In the genomic region with DNA sequence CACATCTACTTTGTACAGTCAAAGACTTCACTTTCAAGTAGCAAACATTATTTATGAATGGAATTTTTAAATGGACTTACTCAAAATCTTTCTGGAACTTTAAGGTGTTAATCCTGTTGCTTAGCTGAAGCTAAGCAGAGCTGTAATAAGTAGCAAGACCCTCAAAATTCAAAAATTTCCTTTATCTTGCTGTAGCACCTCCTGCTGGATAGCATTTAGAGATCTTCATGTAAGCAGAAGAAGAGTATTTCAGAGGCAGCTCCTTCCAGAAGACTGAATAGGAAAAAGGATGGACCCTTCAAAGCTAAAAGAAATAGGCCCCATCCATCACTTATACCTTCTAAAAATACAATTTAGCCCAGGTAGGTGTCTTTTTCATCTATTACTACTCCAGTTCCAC, we compare ENCODE assay signal across 8 cellular contexts. TPM values are rescaled to one million over a fixed set of nuclear protein-coding genes. Genes with fewer than 3 reads are reported as not detected.
DNase-seq lines count a peak whose midpoint lies in the region; ATAC-seq and TF ChIP-seq lines count a peak whose summit lies in the region.

No MANE protein-coding gene starts in this region.

- no peaks in the 10 kb centered on the region for H3K9me3 Mint-ChIP-seq in T-helper 2 cell treated with Interferon-gamma antibody and Interleukin-4, amounts not matched to agents 5 μg/mL and 100 μg/mL, for 36 hours
- H3K9me3 Mint-ChIP-seq in glutamatergic neuron (ENCODE audit: unreplicated experiment) = peaks cover 14% of the 10 kb centered on the region

- H3K36me3 Mint-ChIP-seq in T-helper 2 cell treated with Interferon-gamma antibody and Interleukin-4, amounts not matched to agents 5 μg/mL and 100 μg/mL, for 36 hours (ENCODE audit: low read depth) = peaks cover 12% of the 10 kb centered on the region
- H3K36me3 Mint-ChIP-seq in glutamatergic neuron (ENCODE audit: unreplicated experiment) = no peaks in the 10 kb centered on the region

- no peaks in the 10 kb centered on the region for H3K27me3 ChIP-seq in AG04450 (ENCODE audit: control insufficient read depth, insufficient read depth, low read length)

- peak overlapping the region; percentile 79 for H3K4me3 ChIP-seq in AG04450 (ENCODE audit: low read depth, low read length)

- POLR2A ChIA-PET in AG04450 (lab: Yijun Ruan, JAX) = no interaction called here

- H3K27me3 Mint-ChIP-seq in T-helper 2 cell treated with Interferon-gamma antibody and Interleukin-4, amounts not matched to agents 5 μg/mL and 100 μg/mL, for 36 hours (ENCODE audit: low read depth) = no peaks in the 10 kb centered on the region
- H3K27me3 Mint-ChIP-seq in glutamatergic neuron (ENCODE audit: unreplicated experiment) = peaks cover 9% of the 10 kb centered on the region

- H3K27ac ChIP-seq in AG04450 (ENCODE audit: low read depth, low read length) = no peak overlapping the region

- TF ChIP-seq CTCF in AG04450 (IDR thresholded peaks at IDR 0.05; ENCODE audit: low read depth, low read length) (peak; percentile 40), GM12872 (IDR thresholded peaks at IDR 0.05; ENCODE audit: insufficient read depth, low read depth, low read length) (peak; percentile 46), glutamatergic neuron (IDR thresholded peaks at IDR 0.05; ENCODE audit: partially characterized antibody, unreplicated experiment) (no peak)

- peak overlapping the region; percentile 38 for H3K27ac Mint-ChIP-seq in T-helper 2 cell treated with Interferon-gamma antibody and Interleukin-4, amounts not matched to agents 5 μg/mL and 100 μg/mL, for 36 hours
- H3K27ac Mint-ChIP-seq in glutamatergic neuron (ENCODE audit: unreplicated experiment) = no peak overlapping the region

- H3K9me3 ChIP-seq in AG04450 (ENCODE audit: control insufficient read depth, insufficient read depth, low read length) = no peaks in the 10 kb centered on the region

- H3K4me1 Mint-ChIP-seq in T-helper 2 cell treated with Interferon-gamma antibody and Interleukin-4, amounts not matched to agents 5 μg/mL and 100 μg/mL, for 36 hours (ENCODE audit: low read depth) = peaks cover 54% of the 10 kb centered on the region
- peaks cover 29% of the 10 kb centered on the region for H3K4me1 Mint-ChIP-seq in glutamatergic neuron (ENCODE audit: low read depth, unreplicated experiment)

- CTCF ChIA-PET in AG04450 (lab: Charles Lee) = interaction anchor here (0.8 to 2.0 kb wide), 2 partner anchors 122 to 153 kb away, joined by 4 to 8 read pairs; no protein-coding TSS in a partner anchor

- no peak for DNase-seq in AG04450 (ENCODE audit: low read depth, low spot score)
- no peak for DNase-seq in T-helper 2 cell treated with Interferon-gamma antibody and Interleukin-4, amounts not matched to agents 5 μg/mL and 100 μg/mL, for 36 hours (ENCODE audit: low spot score)
- no peak for DNase-seq in glutamatergic neuron
- no peak for DNase-seq in germinal center (ENCODE audit: low spot score)
- no peak for DNase-seq in DMS79 treated with DMSO at 0.1 percent for 48 hours (lab: John Stamatoyannopoulos, UW)
- DNase-seq in Ammon's horn (ENCODE audit: low spot score) = no peak

- ATAC-seq in HG03378 (IDR thresholded peaks at IDR 0.05; ENCODE audit: unreplicated experiment) = no peak

- H3K4me3 Mint-ChIP-seq in T-helper 2 cell treated with Interferon-gamma antibody and Interleukin-4, amounts not matched to agents 5 μg/mL and 100 μg/mL, for 36 hours = peak overlapping the region; percentile 99
- H3K4me3 Mint-ChIP-seq in glutamatergic neuron (ENCODE audit: unreplicated experiment) = peak overlapping the region; percentile 61

RNA-seq across cellular contexts. Expression of a gene that starts 3.4 kb away (rescaled TPM):
- 29.0 and 29.2 TPM in 2 replicates for polyA plus RNA-seq in AG04450 (2011; rRNA removed)
- polyA minus RNA-seq in AG04450 (2011; rRNA and poly(A)+ RNA removed) = 21.3 and 27.5 TPM in 2 replicates
- 71.1 TPM for total RNA-seq in glutamatergic neuron (ENCODE audit: unreplicated experiment)
